Comparison of ENCODE assay signal across 1 cellular context in the genomic region with DNA sequence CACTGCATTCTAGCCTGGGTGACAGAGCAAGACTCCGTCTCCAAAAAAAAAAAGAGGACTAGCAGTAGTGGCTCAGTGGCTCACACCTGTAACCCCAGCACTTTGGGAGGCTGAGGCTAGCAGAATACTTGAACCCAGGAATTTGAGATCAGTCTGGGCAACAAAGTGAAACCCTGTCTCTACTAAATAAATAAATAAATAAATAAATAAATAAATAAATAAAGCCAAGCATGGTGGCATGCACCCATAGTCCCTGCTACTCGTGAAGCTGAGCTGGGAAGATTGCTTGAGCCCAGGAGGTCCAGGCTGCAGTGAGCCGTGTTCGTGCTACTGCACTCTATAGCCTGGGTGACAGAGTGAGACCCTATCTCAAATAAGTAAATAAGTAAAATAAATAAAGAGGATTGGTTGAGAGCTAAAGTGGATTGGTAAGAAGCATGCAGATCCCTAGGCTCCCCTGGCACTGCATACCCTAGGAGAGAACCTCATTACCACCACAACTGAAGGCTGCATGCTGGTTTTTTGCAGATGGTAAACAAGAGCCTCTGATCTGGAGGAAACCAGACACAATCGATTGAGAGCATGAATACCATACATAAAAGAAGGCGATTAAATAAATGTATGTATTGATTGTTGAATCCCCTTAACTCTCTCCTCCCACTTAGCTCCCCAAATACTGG.
TF ChIP-seq lines count a peak whose summit lies in the region.

No MANE protein-coding gene starts in this region.

TF ChIP-seq in HEK293, 187 proteins besides CTCF, POLR2A, EP300 and RAD21 (continued from another document):
- TF ChIP-seq, protein P1, sequence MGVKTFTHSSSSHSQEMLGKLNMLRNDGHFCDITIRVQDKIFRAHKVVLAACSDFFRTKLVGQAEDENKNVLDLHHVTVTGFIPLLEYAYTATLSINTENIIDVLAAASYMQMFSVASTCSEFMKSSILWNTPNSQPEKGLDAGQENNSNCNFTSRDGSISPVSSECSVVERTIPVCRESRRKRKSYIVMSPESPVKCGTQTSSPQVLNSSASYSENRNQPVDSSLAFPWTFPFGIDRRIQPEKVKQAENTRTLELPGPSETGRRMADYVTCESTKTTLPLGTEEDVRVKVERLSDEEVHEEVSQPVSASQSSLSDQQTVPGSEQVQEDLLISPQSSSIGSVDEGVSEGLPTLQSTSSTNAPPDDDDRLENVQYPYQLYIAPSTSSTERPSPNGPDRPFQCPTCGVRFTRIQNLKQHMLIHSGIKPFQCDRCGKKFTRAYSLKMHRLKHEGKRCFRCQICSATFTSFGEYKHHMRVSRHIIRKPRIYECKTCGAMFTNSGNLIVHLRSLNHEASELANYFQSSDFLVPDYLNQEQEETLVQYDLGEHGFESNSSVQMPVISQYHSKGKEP (tag by site-specific recombination; IDR thresholded peaks at IDR 0.05), result no peak
- TF ChIP-seq, protein P2, sequence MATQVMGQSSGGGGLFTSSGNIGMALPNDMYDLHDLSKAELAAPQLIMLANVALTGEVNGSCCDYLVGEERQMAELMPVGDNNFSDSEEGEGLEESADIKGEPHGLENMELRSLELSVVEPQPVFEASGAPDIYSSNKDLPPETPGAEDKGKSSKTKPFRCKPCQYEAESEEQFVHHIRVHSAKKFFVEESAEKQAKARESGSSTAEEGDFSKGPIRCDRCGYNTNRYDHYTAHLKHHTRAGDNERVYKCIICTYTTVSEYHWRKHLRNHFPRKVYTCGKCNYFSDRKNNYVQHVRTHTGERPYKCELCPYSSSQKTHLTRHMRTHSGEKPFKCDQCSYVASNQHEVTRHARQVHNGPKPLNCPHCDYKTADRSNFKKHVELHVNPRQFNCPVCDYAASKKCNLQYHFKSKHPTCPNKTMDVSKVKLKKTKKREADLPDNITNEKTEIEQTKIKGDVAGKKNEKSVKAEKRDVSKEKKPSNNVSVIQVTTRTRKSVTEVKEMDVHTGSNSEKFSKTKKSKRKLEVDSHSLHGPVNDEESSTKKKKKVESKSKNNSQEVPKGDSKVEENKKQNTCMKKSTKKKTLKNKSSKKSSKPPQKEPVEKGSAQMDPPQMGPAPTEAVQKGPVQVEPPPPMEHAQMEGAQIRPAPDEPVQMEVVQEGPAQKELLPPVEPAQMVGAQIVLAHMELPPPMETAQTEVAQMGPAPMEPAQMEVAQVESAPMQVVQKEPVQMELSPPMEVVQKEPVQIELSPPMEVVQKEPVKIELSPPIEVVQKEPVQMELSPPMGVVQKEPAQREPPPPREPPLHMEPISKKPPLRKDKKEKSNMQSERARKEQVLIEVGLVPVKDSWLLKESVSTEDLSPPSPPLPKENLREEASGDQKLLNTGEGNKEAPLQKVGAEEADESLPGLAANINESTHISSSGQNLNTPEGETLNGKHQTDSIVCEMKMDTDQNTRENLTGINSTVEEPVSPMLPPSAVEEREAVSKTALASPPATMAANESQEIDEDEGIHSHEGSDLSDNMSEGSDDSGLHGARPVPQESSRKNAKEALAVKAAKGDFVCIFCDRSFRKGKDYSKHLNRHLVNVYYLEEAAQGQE (tag by site-specific recombination; IDR thresholded peaks at IDR 0.05), result peak; percentile 48; the same call in 1 of the 2 replicates
- TF ChIP-seq ZNF610 (tag by site-specific recombination; IDR thresholded peaks at IDR 0.05; ENCODE audit: borderline replicate concordance), result no peak
- peak; percentile 18; the same call in 1 of the 2 replicates for TF ChIP-seq ZNF292 (tag by site-specific recombination; IDR thresholded peaks at IDR 0.05; ENCODE audit: borderline replicate concordance, low read depth)
